In the genomic region with DNA sequence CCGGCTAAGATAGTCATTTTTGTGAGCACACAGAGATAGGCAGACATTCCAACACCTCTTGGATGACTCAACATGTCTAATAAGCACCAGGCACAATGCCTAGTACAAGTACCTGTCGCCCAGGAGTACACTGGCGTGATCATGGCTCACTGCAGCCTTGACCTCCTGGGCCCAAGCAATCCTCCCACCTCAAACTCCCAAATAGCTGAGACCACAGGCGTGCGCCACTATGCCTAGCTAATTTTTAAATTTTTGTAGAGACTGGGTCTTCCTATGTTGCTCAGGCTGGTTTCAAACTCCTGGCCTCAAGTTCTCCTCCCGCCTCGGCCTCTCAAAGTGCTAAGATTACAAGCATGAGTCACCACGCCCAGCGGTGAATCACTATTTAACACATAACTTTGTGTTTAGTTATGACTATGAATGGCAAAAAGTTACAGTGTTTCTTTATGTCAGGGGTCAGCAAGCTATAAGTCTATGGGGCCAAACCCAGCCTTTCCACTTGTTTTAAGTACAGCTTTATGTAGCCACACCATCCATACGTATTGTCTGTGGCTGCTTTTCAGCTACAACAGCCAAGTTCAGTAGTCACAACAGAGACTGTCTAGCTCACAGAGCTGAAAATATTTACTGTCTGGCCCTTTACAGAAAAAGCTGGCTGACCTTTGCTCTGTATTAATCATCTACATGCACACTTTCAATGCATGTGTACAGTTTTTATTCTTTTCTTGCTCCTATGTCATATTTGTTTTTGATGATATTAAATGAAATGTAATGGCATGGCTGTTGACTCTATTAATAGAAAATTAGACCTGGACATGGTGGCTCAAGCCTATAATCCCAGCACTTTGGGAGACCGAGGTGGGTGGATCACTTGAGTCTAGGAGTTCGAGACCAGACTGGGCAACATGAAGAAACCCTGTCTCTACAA, we compare ENCODE assay signal across 8 cellular contexts. TPM values are rescaled to one million over a fixed set of nuclear protein-coding genes. Genes with fewer than 3 reads are reported as not detected.
DNase-seq lines count a peak whose midpoint lies in the region; ATAC-seq and TF ChIP-seq lines count a peak whose summit lies in the region.

No MANE protein-coding gene starts in this region.

- H3K27me3 ChIP-seq in SJSA1 (replicated peaks) (no peaks in the 10 kb centered on the region), sigmoid colon (no peaks in the 10 kb centered on the region)

- H3K36me3 ChIP-seq in SJSA1, result peaks cover 36% of the 10 kb centered on the region
- H3K36me3 ChIP-seq in sigmoid colon, result peaks cover 4 to 93% (median 8%) of the 10 kb centered on the region in 4 donors

- peak; percentile 64 for DNase-seq in GM04504 (ENCODE audit: low read depth)
- DNase-seq in SJSA1 (ENCODE audit: low read depth in 1 of 2, low spot score in 2 of 2), result peak; percentile 76 to 82
- DNase-seq in cardiac fibroblast (ENCODE audit: low read depth in 2 of 2), result peak; percentile 79 to 94
- DNase-seq in stimulated activated CD4-positive, alpha-beta T cell treated with anti-CD3 and anti-CD28 coated beads, Interleukin-12 subunit alpha, Interleukin-12 subunit beta, amount 100 ng/mL, for 4 hours, result peak; percentile 55
- DNase-seq in NCI-H1092 treated with DMSO at 0.1 percent for 48 hours (lab: John Stamatoyannopoulos, UW), result no peak
- no peak for DNase-seq in sigmoid colon

- H3K9me3 ChIP-seq in SJSA1 (replicated peaks) (no peaks in the 10 kb centered on the region), sigmoid colon (no peaks in the 10 kb centered on the region)

- 69 to 82% methylated on average over 12 of the region's 12 CpGs for WGBS in sigmoid colon, 2 donors

- H3K4me3 ChIP-seq in SJSA1, result no peak overlapping the region
- H3K4me3 ChIP-seq in cardiac fibroblast (replicated peaks in 1 of 2; ENCODE audit: low read depth in 2 of 2, low read length in 2 of 2), result no peak overlapping the region
- no peak overlapping the region for H3K4me3 ChIP-seq in sigmoid colon

- no peak for ATAC-seq in GM18498 (IDR thresholded peaks at IDR 0.05; ENCODE audit: unreplicated experiment)
- ATAC-seq in HG02884 (IDR thresholded peaks at IDR 0.05; ENCODE audit: unreplicated experiment), result no peak

- TF ChIP-seq CTCF in cardiac fibroblast (IDR thresholded peaks at IDR 0.05; ENCODE audit: low read depth, low read length) (no peak), sigmoid colon (IDR thresholded peaks at IDR 0.05) (no peak)

- H3K27ac ChIP-seq in SJSA1 (peak overlapping the region; percentile 36), sigmoid colon (no peak overlapping the region)

- intact Hi-C loops in sigmoid colon (cut with DNase I), result no loop called here

- H3K4me1 ChIP-seq in SJSA1 (replicated peaks), result peaks cover 11% of the 10 kb centered on the region
- H3K4me1 ChIP-seq in sigmoid colon, result no peaks in the 10 kb centered on the region

- no peak for TF ChIP-seq EP300 in sigmoid colon (IDR thresholded peaks at IDR 0.05)

- TF ChIP-seq POLR2A in sigmoid colon (IDR thresholded peaks at IDR 0.05), result no peak

RNA-seq across cellular contexts. Expression of a gene that starts 18.7 kb away (rescaled TPM):
- 13.5 and 16.3 TPM in 2 replicates for total RNA-seq in SJSA1 (2014; rRNA removed; shearing (Covaris generic))
- total RNA-seq in sigmoid colon, result 10 to 100 TPM; 12.9 to 19.3 (median 15.7) TPM
- polyA plus RNA-seq in sigmoid colon, result 10 to 100 TPM in 1 of 3 donors, 1 to 10 TPM in 2; 3.6 to 12.9 (median 5.8) TPM

RNA-seq across cellular contexts. Expression of a gene that starts 55.6 kb away (rescaled TPM):
- 25.3 and 31.7 TPM in 2 replicates for total RNA-seq in SJSA1 (2014; rRNA removed; shearing (Covaris generic))
- total RNA-seq in sigmoid colon, result 10 to 100 TPM in 3 of 4 donors, 1 to 10 TPM in 1; 9.8 to 23.5 (median 15.9) TPM
- polyA plus RNA-seq in sigmoid colon, result 10 to 100 TPM; 24.6 to 30.7 (median 29.1) TPM

RNA-seq across cellular contexts. Expression of a gene that starts 55.9 kb away (rescaled TPM):
- total RNA-seq in SJSA1 (2014; rRNA removed; shearing (Covaris generic)), result 20.8 and 30.4 TPM in 2 replicates
- total RNA-seq in sigmoid colon, result 100 to 1,000 TPM in 1 of 4 donors, 10 to 100 TPM in 3; 11.8 to 116 (median 22.2) TPM
- 10 to 100 TPM; 13.5 to 36.0 (median 30.3) TPM for polyA plus RNA-seq in sigmoid colon

Comparison
In these comparisons a context has a peak if more than half of its experiments do, and no peak if none do; other contexts are left out.
1. DNase-seq: peak in GM04504 (single experiment), SJSA1 (2 of 2), cardiac fibroblast (2 of 2) and stimulated activated CD4-positive, alpha-beta T cell treated with anti-CD3 and anti-CD28 coated beads, Interleukin-12 subunit alpha, Interleukin-12 subunit beta, amount 100 ng/mL, for 4 hours (single experiment); none in NCI-H1092 treated with DMSO at 0.1 percent for 48 hours (single experiment) and sigmoid colon (single experiment).